ENCODE assay signal across 15 cellular contexts in the genomic region with DNA sequence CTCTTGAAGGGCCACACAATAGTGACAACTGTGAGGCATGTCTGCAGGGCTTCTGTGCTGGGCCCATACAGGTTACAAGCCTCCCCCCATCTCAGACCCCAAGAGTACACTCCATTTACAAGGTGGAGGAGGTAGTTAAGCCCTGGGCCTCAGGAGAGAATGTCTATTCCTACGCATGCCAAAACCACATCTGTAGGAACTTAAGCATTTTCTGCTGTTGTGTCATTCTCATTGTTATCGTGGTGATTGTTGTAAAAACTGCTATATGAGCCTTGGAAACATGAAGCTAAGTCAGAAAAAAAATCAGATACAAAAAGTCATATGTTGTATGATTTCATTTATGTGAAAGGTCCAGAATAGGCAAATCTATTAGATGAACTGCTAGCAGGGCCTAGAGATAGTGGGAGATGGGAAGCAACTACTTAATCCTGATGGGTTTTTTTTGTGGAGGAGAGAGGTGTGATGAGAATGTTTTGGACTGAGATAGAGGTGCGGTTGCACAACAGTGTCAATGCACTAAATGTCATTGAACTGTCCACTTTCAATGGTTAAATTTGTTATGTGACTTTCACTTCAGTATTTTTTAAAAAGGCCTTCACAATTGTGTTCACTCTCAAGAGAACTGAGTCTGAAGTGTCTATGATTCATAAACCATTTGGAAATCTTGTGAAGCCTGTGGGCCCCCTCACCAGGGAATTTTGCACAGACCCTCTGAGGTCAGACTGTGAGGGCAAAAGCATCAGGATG. TPM values are rescaled to one million over a fixed set of nuclear protein-coding genes. Genes with fewer than 3 reads are reported as not detected.
DNase-seq lines count a peak whose midpoint lies in the region; ATAC-seq, FAIRE-seq and TF ChIP-seq lines count a peak whose summit lies in the region.
"Had no signal": no experiment of that assay in that cellular context is flagged by ENCODE, and none has a peak within 500 bp of the region (broad histone marks: within the 10 kb centered on the region; RNA-seq: fewer than 3 reads in every experiment).

No MANE protein-coding gene starts in this region.

- no peak for DNase-seq in HepG2 (ENCODE audit: low spot score)
- peak; percentile 34 for DNase-seq in OCI-M1 (lab: John Stamatoyannopoulos, UW)
- DNase-seq in fibroblast of pulmonary artery (ENCODE audit: low read depth): peak; percentile 87
- DNase-seq in SHP77 (lab: John Stamatoyannopoulos, UW): no peak
- no peak for DNase-seq in activated naive CD4-positive, alpha-beta T cell treated with anti-CD3 and anti-CD28 coated beads, Interleukin-2, amount 50 U/mL, for 72 hours (ENCODE audit: low spot score in 2 of 2)
- DNase-seq: ACHN; activated CD4-positive, CD25-positive, alpha-beta regulatory T cell treated with anti-CD3 and anti-CD28 coated beads, Interleukin-2, amount 50 U/mL, for 72 hours; NCI-H526 had no signal

- H3K9me3 Mint-ChIP-seq in activated naive CD4-positive, alpha-beta T cell treated with anti-CD3 and anti-CD28 coated beads, Interleukin-2, amount 50 U/mL, for 72 hours: peaks cover 0 to 11% of the 10 kb centered on the region in 2 donors

- no peaks in the 10 kb centered on the region for H3K79me2 ChIP-seq in HepG2 (ENCODE audit: insufficient read depth, low read length)

- peaks cover 0 to 8% of the 10 kb centered on the region in 2 donors for H3K36me3 Mint-ChIP-seq in activated naive CD4-positive, alpha-beta T cell treated with anti-CD3 and anti-CD28 coated beads, Interleukin-2, amount 50 U/mL, for 72 hours

- H3K4me2 ChIP-seq in HepG2 (ENCODE audit: low read depth, low read length): no peak overlapping the region

- TF ChIP-seq EP300 in HepG2 (IDR thresholded peaks at IDR 0.05; ENCODE audit: low read depth in 2 of 2, low read length in 2 of 2): no peak
- TF ChIP-seq EP300 in HepG2 (CRISPR knock-in tag; IDR thresholded peaks at IDR 0.05; ENCODE audit: borderline replicate concordance): no peak

- H3K4me3 ChIP-seq in liver (ENCODE audit: low read depth in 1 of 3, low read length in 3 of 3) (peak overlapping the region; percentile 1 to 51 (median 51)), HepG2 (replicated peaks in 1 of 3; ENCODE audit: insufficient read depth in 1 of 3, low read depth in 2 of 3, low read length in 3 of 3) (no peak overlapping the region), fibroblast of pulmonary artery (replicated peaks; ENCODE audit: low read depth, low read length) (no peak overlapping the region)

- TF ChIP-seq POLR2A in HepG2 (IDR thresholded peaks at IDR 0.05; ENCODE audit: insufficient read depth in 1 of 2, low read depth in 2 of 2, low read length in 2 of 2): no peak

- H3K27me3 ChIP-seq in liver (ENCODE audit: control insufficient read depth in 4 of 4, insufficient read depth in 4 of 4, low read length in 3 of 4) (no peaks in the 10 kb centered on the region), HepG2 (ENCODE audit: control insufficient read depth in 1 of 2, insufficient read depth in 2 of 2, low read length in 2 of 2) (peaks cover 0 to 1% of the 10 kb centered on the region in 2 experiments; a peak in 2 of 5 replicates)

- BruUV-seq in HepG2 (replicated peaks; lab: Mats Ljungman, UMichigan): no TSS peak

- FAIRE-seq in HepG2 (lab: Jason Lieb, UNC): no peak
- FAIRE-seq: frontal cortex had no signal

- H4K20me1 ChIP-seq in HepG2 (ENCODE audit: insufficient read depth, low read length): 0 out of 2 replicates have a peak, but pooled peaks cover 3% of the 10 kb centered on the region

- TF ChIP-seq CTCF in liver (IDR thresholded peaks at IDR 0.05; ENCODE audit: low read depth, low read length, missing input control) (no peak), HepG2 (CRISPR knock-in tag; IDR thresholded peaks at IDR 0.05) (no peak), fibroblast of pulmonary artery (IDR thresholded peaks at IDR 0.05; ENCODE audit: low read length, missing control alignments) (no peak)

- H3K27ac Mint-ChIP-seq in activated naive CD4-positive, alpha-beta T cell treated with anti-CD3 and anti-CD28 coated beads, Interleukin-2, amount 50 U/mL, for 72 hours: no peak overlapping the region

- H3K9me3 ChIP-seq in liver (ENCODE audit: control insufficient read depth in 4 of 4, low read length in 3 of 4) (no peaks in the 10 kb centered on the region), HepG2 (ENCODE audit: low read length) (no peaks in the 10 kb centered on the region)

- ATAC-seq in HepG2 (no peak), HG02588 (IDR thresholded peaks at IDR 0.05; ENCODE audit: unreplicated experiment) (no peak), GM21619 (IDR thresholded peaks at IDR 0.05; ENCODE audit: unreplicated experiment) (no peak)
- no peak for ATAC-seq in activated naive CD4-positive, alpha-beta T cell treated with anti-CD3 and anti-CD28 coated beads, Interleukin-2, amount 50 U/mL, for 72 hours
- ATAC-seq: HCT116, SK-N-SH treated with all-trans-retinoic acid at 6 μM for 48 hours had no signal

- CTCF ChIA-PET in HepG2 (lab: Yijun Ruan, JAX; ENCODE audit: low intra/inter-chr PET ratio, low total read pairs): no interaction called here

- POLR2A ChIA-PET in HepG2 (lab: Yijun Ruan, JAX): no interaction called here

- WGBS in liver: 33% methylated on average over 3 of the region's 3 CpGs
- 30% methylated on average over 3 of the region's 3 CpGs for WGBS in HepG2 (ENCODE audit: low lambda C conversion rate)

- intact Hi-C loops in HepG2 (cut with micrococcal nuclease; ENCODE audit: unreplicated experiment): no loop called here

- TF ChIP-seq RAD21 in liver (IDR thresholded peaks at IDR 0.05) (peak in 1 of 2 donors; percentile 27), HepG2 (CRISPR knock-in tag; IDR thresholded peaks at IDR 0.05) (no peak)

- H3K27ac ChIP-seq in liver (ENCODE audit: low read depth in 1 of 2, low read length in 2 of 2) (peak overlapping the region; percentile 25 to 69), HepG2 (ENCODE audit: extremely low read length, insufficient read depth, low read length) (no peak overlapping the region)

- in situ Hi-C loops in HepG2 (cut with HindIII; ENCODE audit: extremely low pct_ligation_motif_present, low pct_unique_long_range_greater_than_20kb): no loop called here

- H3K9ac ChIP-seq in liver (ENCODE audit: low read depth in 1 of 2, low read length in 2 of 2): peak overlapping the region; percentile 31 to 64
- H3K9ac ChIP-seq in HepG2 (ENCODE audit: insufficient read depth, low read depth, low read length): no peak overlapping the region

- H3K4me1 ChIP-seq in liver (ENCODE audit: control insufficient read depth in 4 of 4, insufficient read depth in 4 of 4, low read length in 3 of 4): peaks cover 17 to 69% (median 59%) of the 10 kb centered on the region in 4 donors
- peaks cover 13% of the 10 kb centered on the region for H3K4me1 ChIP-seq in HepG2 (ENCODE audit: insufficient read depth, low read length)

- no peak overlapping the region for H2AFZ ChIP-seq in HepG2 (ENCODE audit: low read length)

- no peaks in the 10 kb centered on the region for H3K36me3 ChIP-seq in liver (ENCODE audit: control insufficient read depth in 4 of 4, insufficient read depth in 3 of 4, low read depth in 1 of 4, low read length in 3 of 4)
- H3K36me3 ChIP-seq in HepG2 (replicated peaks in 1 of 2; ENCODE audit: control insufficient read depth in 1 of 2, insufficient read depth in 2 of 2, low read length in 2 of 2): no peaks in the 10 kb centered on the region

RNA-seq across cellular contexts. Expression of gene RTP3, which starts 3.0 kb away (rescaled TPM):
- total RNA-seq in liver (10 to 100 TPM in 1 of 2 donors, 1 to 10 TPM in 1; 1.0 to 35.1 TPM), HepG2 (2016; rRNA removed; fragmentation: Illumina TruSeq; extraction: Trizol) (0.09 TPM in 1 of 2 replicates, not detected in the other)
- polyA plus RNA-seq in liver (10 to 100 TPM; 18.1 to 61.7 TPM), HepG2 (2011; rRNA removed) (not detected in 2 replicates)
- total RNA-seq in HepG2 (2016; cell fraction: cytosol; rRNA removed; fragmentation: Illumina TruSeq; extraction: Trizol; ENCODE audit: low read depth): not detected in 2 replicates
- total RNA-seq in HepG2 (2016; cell fraction: insoluble cytoplasmic fraction; rRNA removed; fragmentation: Illumina TruSeq; extraction: Trizol): not detected in 2 replicates
- total RNA-seq in HepG2 (2016; cell fraction: membrane; rRNA removed; fragmentation: Illumina TruSeq; extraction: Trizol): not detected in 2 replicates
- not detected in 2 replicates for total RNA-seq in HepG2 (2016; cell fraction: nucleus; rRNA removed; fragmentation: Illumina TruSeq; extraction: Trizol)
- 0.05 and 0.06 TPM in 2 replicates for polyA plus RNA-seq in HepG2 (2011; cell fraction: cytosol; rRNA removed)
- not detected in 2 replicates for polyA plus RNA-seq in HepG2 (2011; cell fraction: nucleus; rRNA removed)
- 0.13 TPM in 1 of 2 replicates, not detected in the other for polyA plus RNA-seq in HepG2 (2012)
- polyA plus RNA-seq in HepG2 (2016; cell fraction: cytosol; fragmentation: Illumina TruSeq; extraction: Trizol; ENCODE audit: low read depth): not detected in 2 replicates
- not detected in 2 replicates for polyA plus RNA-seq in HepG2 (2016; cell fraction: insoluble cytoplasmic fraction; fragmentation: Illumina TruSeq; extraction: Trizol; ENCODE audit: low read depth)
- not detected in 2 replicates for polyA plus RNA-seq in HepG2 (2016; cell fraction: membrane; fragmentation: Illumina TruSeq; extraction: Trizol; ENCODE audit: low read depth)
- not detected in 2 replicates for polyA plus RNA-seq in HepG2 (2016; cell fraction: nucleus; fragmentation: Illumina TruSeq; extraction: Trizol; ENCODE audit: insufficient read depth, low read depth)
- polyA minus RNA-seq in HepG2 (2011; rRNA and poly(A)+ RNA removed; ENCODE audit: low replicate concordance): not detected in 2 replicates
- polyA minus RNA-seq in HepG2 (2011; cell fraction: cytosol; rRNA and poly(A)+ RNA removed): not detected in 2 replicates
- not detected in 2 replicates for polyA minus RNA-seq in HepG2 (2011; cell fraction: nucleus; rRNA and poly(A)+ RNA removed)
- not detected for total RNA-seq in activated naive CD4-positive, alpha-beta T cell treated with anti-CD3 and anti-CD28 coated beads, Interleukin-2, amount 50 U/mL, for 72 hours
- total RNA-seq: frontal cortex, omental fat pad had no signal

RNA-seq across cellular contexts. Expression of gene LTF, which starts 36.1 kb away (rescaled TPM):
- total RNA-seq in liver: 10 to 100 TPM in 1 of 2 donors, under 1 TPM in 1; 0.92 to 14.7 TPM
- polyA plus RNA-seq in liver: 1 to 10 TPM in 1 of 2 donors, under 1 TPM in 1; 0.36 to 1.9 TPM
- total RNA-seq in HepG2 (2016; rRNA removed; fragmentation: Illumina TruSeq; extraction: Trizol): not detected in 2 replicates
- total RNA-seq in HepG2 (2016; cell fraction: cytosol; rRNA removed; fragmentation: Illumina TruSeq; extraction: Trizol; ENCODE audit: low read depth): not detected in 2 replicates
- not detected in 2 replicates for total RNA-seq in HepG2 (2016; cell fraction: insoluble cytoplasmic fraction; rRNA removed; fragmentation: Illumina TruSeq; extraction: Trizol)
- not detected in 2 replicates for total RNA-seq in HepG2 (2016; cell fraction: membrane; rRNA removed; fragmentation: Illumina TruSeq; extraction: Trizol)
- total RNA-seq in HepG2 (2016; cell fraction: nucleus; rRNA removed; fragmentation: Illumina TruSeq; extraction: Trizol): not detected in 2 replicates
- not detected in 2 replicates for polyA plus RNA-seq in HepG2 (2011; rRNA removed)
- polyA plus RNA-seq in HepG2 (2011; cell fraction: cytosol; rRNA removed): not detected in 2 replicates
- polyA plus RNA-seq in HepG2 (2011; cell fraction: nucleus; rRNA removed): not detected in 2 replicates
- polyA plus RNA-seq in HepG2 (2012): not detected in 2 replicates
- polyA plus RNA-seq in HepG2 (2016; cell fraction: cytosol; fragmentation: Illumina TruSeq; extraction: Trizol; ENCODE audit: low read depth): not detected in 2 replicates
- polyA plus RNA-seq in HepG2 (2016; cell fraction: insoluble cytoplasmic fraction; fragmentation: Illumina TruSeq; extraction: Trizol; ENCODE audit: low read depth): not detected in 2 replicates
- polyA plus RNA-seq in HepG2 (2016; cell fraction: membrane; fragmentation: Illumina TruSeq; extraction: Trizol; ENCODE audit: low read depth): not detected in 2 replicates
- polyA plus RNA-seq in HepG2 (2016; cell fraction: nucleus; fragmentation: Illumina TruSeq; extraction: Trizol; ENCODE audit: insufficient read depth, low read depth): not detected in 2 replicates
- not detected in 2 replicates for polyA minus RNA-seq in HepG2 (2011; rRNA and poly(A)+ RNA removed; ENCODE audit: low replicate concordance)
- polyA minus RNA-seq in HepG2 (2011; cell fraction: cytosol; rRNA and poly(A)+ RNA removed): not detected in 2 replicates
- not detected in 2 replicates for polyA minus RNA-seq in HepG2 (2011; cell fraction: nucleus; rRNA and poly(A)+ RNA removed)
- total RNA-seq in activated naive CD4-positive, alpha-beta T cell treated with anti-CD3 and anti-CD28 coated beads, Interleukin-2, amount 50 U/mL, for 72 hours: not detected

Comparison
In these comparisons a context has a peak if more than half of its experiments do, and no peak if none do; other contexts are left out.
1. H3K4me3 ChIP-seq: peak in liver (3 of 3); none in HepG2 (0 of 3) and fibroblast of pulmonary artery (single experiment).
2. DNase-seq: peak in OCI-M1 (single experiment) and fibroblast of pulmonary artery (single experiment); none in HepG2 (single experiment), SHP77 (0 of 2) and activated naive CD4-positive, alpha-beta T cell treated with anti-CD3 and anti-CD28 coated beads, Interleukin-2, amount 50 U/mL, for 72 hours (0 of 2).